ENCODE assay signal across 1 cellular context in genomic region chr4:74202062-74202586, GRCh38.
TF ChIP-seq lines count a peak whose summit lies in the region.

No MANE protein-coding gene starts in this region.

TF ChIP-seq in HepG2, 621 proteins besides CTCF, POLR2A, EP300 and RAD21 (continued from another document and continues in another):
- TF ChIP-seq ZNF879 (CRISPR knock-in tag; IDR thresholded peaks at IDR 0.05) (no peak), ZNF263 (CRISPR knock-in tag; IDR thresholded peaks at IDR 0.05) (no peak), CENPT (CRISPR knock-in tag; IDR thresholded peaks at IDR 0.05; ENCODE audit: low read depth) (no peak), NR2C2 (CRISPR knock-in tag; IDR thresholded peaks at IDR 0.05; ENCODE audit: borderline replicate concordance) (0 out of 2 replicates have a peak, but pooled peaks have one; percentile 45), TOPORS (CRISPR knock-in tag; IDR thresholded peaks at IDR 0.05) (peak; percentile 86), SIX4 (CRISPR knock-in tag; IDR thresholded peaks at IDR 0.05) (peak; percentile 59; the same call in 1 of the 2 replicates), ZFX (CRISPR knock-in tag; IDR thresholded peaks at IDR 0.05; ENCODE audit: low read depth) (no peak), ZNF772 (CRISPR knock-in tag; IDR thresholded peaks at IDR 0.05) (peak; percentile 75; the same call in 1 of the 2 replicates), NFE2 (CRISPR knock-in tag; IDR thresholded peaks at IDR 0.05) (no peak), THYN1 (CRISPR knock-in tag; IDR thresholded peaks at IDR 0.05; ENCODE audit: borderline replicate concordance, low read depth) (no peak), DBP (CRISPR knock-in tag; IDR thresholded peaks at IDR 0.05; ENCODE audit: not compliant biosample characterization) (no peak), SMARCC2 (IDR thresholded peaks at IDR 0.05) (peak; percentile 82), ZNF280B (CRISPR knock-in tag; IDR thresholded peaks at IDR 0.05; ENCODE audit: borderline replicate concordance) (no peak), RAD51 (IDR thresholded peaks at IDR 0.05; ENCODE audit: borderline replicate concordance) (no peak), TIGD3 (CRISPR knock-in tag; IDR thresholded peaks at IDR 0.05; ENCODE audit: borderline replicate concordance) (no peak), SMC3 (IDR thresholded peaks at IDR 0.05; ENCODE audit: low read length) (no peak; the same call in 1 of the 2 replicates), BRF2 (CRISPR knock-in tag; IDR thresholded peaks at IDR 0.05) (peak; percentile 86), KDM1A (CRISPR knock-in tag; IDR thresholded peaks at IDR 0.05) (peak; percentile 78), NFKBIZ (CRISPR knock-in tag; IDR thresholded peaks at IDR 0.05) (peak; percentile 97), ZNF558 (CRISPR knock-in tag; IDR thresholded peaks at IDR 0.05; ENCODE audit: borderline replicate concordance) (no peak), ZNF678 (CRISPR knock-in tag; IDR thresholded peaks at IDR 0.05) (no peak), NR2F1 (CRISPR knock-in tag; IDR thresholded peaks at IDR 0.05) (peak; percentile 80 to 99), ISL2 (CRISPR knock-in tag; IDR thresholded peaks at IDR 0.05) (peak; percentile 97), WIZ (CRISPR knock-in tag; IDR thresholded peaks at IDR 0.05) (0 out of 2 replicates have a peak, but pooled peaks have one; percentile 49), ATF3 (CRISPR knock-in tag; IDR thresholded peaks at IDR 0.05) (peak; percentile 34; the same call in 1 of the 2 replicates), ARNT2 (CRISPR knock-in tag; IDR thresholded peaks at IDR 0.05; ENCODE audit: low read depth) (peak; percentile 41; the same call in 1 of the 2 replicates), ZNF672 (CRISPR knock-in tag; IDR thresholded peaks at IDR 0.05) (no peak), ZNF605 (CRISPR knock-in tag; IDR thresholded peaks at IDR 0.05) (no peak), MXD4 (CRISPR knock-in tag; IDR thresholded peaks at IDR 0.05) (no peak; the same call in 1 of the 2 replicates), PTBP1 (IDR thresholded peaks at IDR 0.05; ENCODE audit: low read depth, low read length, poor library complexity, severe bottlenecking) (no peak), KMT2B (CRISPR knock-in tag; IDR thresholded peaks at IDR 0.05) (peak; percentile 46; the same call in 1 of the 2 replicates), GPN1 (CRISPR knock-in tag; IDR thresholded peaks at IDR 0.05; ENCODE audit: borderline replicate concordance) (no peak), HNF1A (IDR thresholded peaks at IDR 0.05; ENCODE audit: low read depth) (peak; percentile 80), HNF1A (CRISPR knock-in tag; IDR thresholded peaks at IDR 0.05; ENCODE audit: borderline replicate concordance) (peak; percentile 89), ZNF556 (CRISPR knock-in tag; IDR thresholded peaks at IDR 0.05; ENCODE audit: borderline replicate concordance) (no peak; the same call in 1 of the 2 replicates), ZNF326 (CRISPR knock-in tag; IDR thresholded peaks at IDR 0.05; ENCODE audit: borderline replicate concordance) (no peak), ZMYM4 (CRISPR knock-in tag; IDR thresholded peaks at IDR 0.05) (peak; percentile 56; the same call in 1 of the 2 replicates), ZBTB42 (CRISPR knock-in tag; IDR thresholded peaks at IDR 0.05) (no peak), NBN (conservative IDR thresholded peaks at IDR 0.05) (no peak), ZNF281 (CRISPR knock-in tag; IDR thresholded peaks at IDR 0.05; ENCODE audit: borderline replicate concordance) (peak; percentile 75; the same call in 1 of the 2 replicates)
- TF ChIP-seq, protein P1, sequence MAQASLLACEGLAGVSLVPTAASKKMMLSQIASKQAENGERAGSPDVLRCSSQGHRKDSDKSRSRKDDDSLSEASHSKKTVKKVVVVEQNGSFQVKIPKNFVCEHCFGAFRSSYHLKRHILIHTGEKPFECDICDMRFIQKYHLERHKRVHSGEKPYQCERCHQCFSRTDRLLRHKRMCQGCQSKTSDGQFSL (CRISPR knock-in tag; IDR thresholded peaks at IDR 0.05), result no peak
- TF ChIP-seq, protein P2, sequence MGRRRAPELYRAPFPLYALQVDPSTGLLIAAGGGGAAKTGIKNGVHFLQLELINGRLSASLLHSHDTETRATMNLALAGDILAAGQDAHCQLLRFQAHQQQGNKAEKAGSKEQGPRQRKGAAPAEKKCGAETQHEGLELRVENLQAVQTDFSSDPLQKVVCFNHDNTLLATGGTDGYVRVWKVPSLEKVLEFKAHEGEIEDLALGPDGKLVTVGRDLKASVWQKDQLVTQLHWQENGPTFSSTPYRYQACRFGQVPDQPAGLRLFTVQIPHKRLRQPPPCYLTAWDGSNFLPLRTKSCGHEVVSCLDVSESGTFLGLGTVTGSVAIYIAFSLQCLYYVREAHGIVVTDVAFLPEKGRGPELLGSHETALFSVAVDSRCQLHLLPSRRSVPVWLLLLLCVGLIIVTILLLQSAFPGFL (CRISPR knock-in tag; IDR thresholded peaks at IDR 0.05), result no peak
- TF ChIP-seq, protein P3, sequence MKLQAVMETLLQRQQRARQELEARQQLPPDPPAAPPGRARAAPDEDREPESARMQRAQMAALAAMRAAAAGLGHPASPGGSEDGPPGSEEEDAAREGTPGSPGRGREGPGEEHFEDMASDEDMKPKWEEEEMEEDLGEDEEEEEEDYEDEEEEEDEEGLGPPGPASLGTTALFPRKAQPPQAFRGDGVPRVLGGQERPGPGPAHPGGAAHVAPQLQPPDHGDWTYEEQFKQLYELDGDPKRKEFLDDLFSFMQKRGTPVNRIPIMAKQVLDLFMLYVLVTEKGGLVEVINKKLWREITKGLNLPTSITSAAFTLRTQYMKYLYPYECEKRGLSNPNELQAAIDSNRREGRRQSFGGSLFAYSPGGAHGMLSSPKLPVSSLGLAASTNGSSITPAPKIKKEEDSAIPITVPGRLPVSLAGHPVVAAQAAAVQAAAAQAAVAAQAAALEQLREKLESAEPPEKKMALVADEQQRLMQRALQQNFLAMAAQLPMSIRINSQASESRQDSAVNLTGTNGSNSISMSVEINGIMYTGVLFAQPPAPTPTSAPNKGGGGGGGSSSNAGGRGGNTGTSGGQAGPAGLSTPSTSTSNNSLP (IDR thresholded peaks at IDR 0.05; ENCODE audit: low read depth, low read length), result peak; percentile 99
- TF ChIP-seq, protein P4, sequence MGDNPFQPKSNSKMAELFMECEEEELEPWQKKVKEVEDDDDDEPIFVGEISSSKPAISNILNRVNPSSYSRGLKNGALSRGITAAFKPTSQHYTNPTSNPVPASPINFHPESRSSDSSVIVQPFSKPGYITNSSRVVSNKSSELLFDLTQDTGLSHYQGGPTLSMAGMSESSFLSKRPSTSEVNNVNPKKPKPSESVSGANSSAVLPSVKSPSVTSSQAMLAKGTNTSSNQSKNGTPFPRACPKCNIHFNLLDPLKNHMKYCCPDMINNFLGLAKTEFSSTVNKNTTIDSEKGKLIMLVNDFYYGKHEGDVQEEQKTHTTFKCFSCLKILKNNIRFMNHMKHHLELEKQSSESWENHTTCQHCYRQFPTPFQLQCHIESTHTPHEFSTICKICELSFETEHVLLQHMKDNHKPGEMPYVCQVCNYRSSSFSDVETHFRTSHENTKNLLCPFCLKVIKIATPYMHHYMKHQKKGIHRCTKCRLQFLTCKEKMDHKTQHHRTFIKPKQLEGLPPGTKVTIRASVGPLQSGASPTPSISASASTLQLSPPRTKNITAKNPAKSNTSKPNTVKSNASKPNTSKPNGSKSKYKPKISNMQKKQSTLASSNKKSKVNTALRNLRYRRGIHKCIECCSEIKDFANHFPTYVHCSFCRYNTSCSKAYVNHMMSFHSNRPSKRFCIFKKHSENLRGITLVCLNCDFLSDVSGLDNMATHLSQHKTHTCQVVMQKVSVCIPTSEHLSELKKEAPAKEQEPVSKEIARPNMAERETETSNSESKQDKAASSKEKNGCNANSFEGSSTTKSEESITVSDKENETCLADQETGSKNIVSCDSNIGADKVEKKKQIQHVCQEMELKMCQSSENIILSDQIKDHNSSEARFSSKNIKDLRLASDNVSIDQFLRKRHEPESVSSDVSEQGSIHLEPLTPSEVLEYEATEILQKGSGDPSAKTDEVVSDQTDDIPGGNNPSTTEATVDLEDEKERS (CRISPR knock-in tag; IDR thresholded peaks at IDR 0.05), result peak; percentile 67; the same call in 1 of the 2 replicates
